18 cellular contexts compared by ENCODE assay signal in the genomic region with DNA sequence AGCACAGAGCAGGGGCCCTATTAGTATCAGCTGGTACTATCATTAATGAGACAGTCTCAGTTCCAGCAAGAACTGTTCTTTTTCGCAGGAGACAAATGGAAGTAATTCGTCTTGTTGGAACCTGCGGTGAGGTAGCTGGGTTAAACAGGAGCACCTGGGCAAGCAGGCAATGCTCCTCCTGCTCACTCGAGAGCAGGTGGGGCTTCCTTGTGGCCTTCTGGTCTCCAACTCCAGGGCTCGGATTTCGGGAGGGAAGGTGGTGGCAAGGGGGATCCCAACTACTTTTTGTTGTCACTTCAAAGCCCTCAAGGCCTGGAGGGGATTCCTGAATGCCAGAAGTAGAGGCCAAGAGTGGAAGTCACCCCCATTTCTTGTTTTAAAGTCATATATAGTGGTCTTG. TPM values are rescaled to one million over a fixed set of nuclear protein-coding genes. Genes with fewer than 3 reads are reported as not detected.
DNase-seq lines count a peak whose midpoint lies in the region; ATAC-seq, FAIRE-seq and TF ChIP-seq lines count a peak whose summit lies in the region.
"Had no signal": no experiment of that assay in that cellular context is flagged by ENCODE, and none has a peak within 500 bp of the region (broad histone marks: within the 10 kb centered on the region; RNA-seq: fewer than 3 reads in every experiment).

No MANE protein-coding gene starts in this region.

- H3K27me3 Mint-ChIP-seq in immature natural killer cell (ENCODE audit: low read depth in 3 of 3), result peaks cover 2 to 7% (median 2%) of the 10 kb centered on the region in 3 donors

- no peaks in the 10 kb centered on the region for H3K36me3 Mint-ChIP-seq in immature natural killer cell

- no peak overlapping the region for H3K4me3 Mint-ChIP-seq in immature natural killer cell
- H3K4me3 Mint-ChIP-seq: activated CD4-positive, alpha-beta T cell treated with anti-CD3 and anti-CD28 coated beads for 36 hours; GM23338 had no signal

- H3K4me3 ChIP-seq in skin epidermis, result no peak overlapping the region
- H3K4me3 ChIP-seq: BLaER1 treated with 17β-estradiol and CSF1 and Interleukin-3, amounts not matched to agents 10 nM and 100 nM; colonic mucosa; GM23338; smooth muscle cell; tibial nerve had no signal

- FAIRE-seq in H54 (lab: Jason Lieb, UNC) (no peak), D721Med (lab: Jason Lieb, UNC) (no peak)
- FAIRE-seq: A204.1, frontal cortex had no signal

- peak in 2 of 3 experiments; percentile 15 to 24 for DNase-seq in NCI-H1417 (lab: John Stamatoyannopoulos, UW)
- no peak for DNase-seq in NCI-H1417 treated with DMSO at 0.1 percent for 48 hours (lab: John Stamatoyannopoulos, UW)
- peak; percentile 48 for DNase-seq in NCI-H69 (lab: John Stamatoyannopoulos, UW)
- DNase-seq in immature natural killer cell, result no peak
- no peak for DNase-seq in H54 (ENCODE audit: insufficient read length, low spot score)
- no peak for DNase-seq in D721Med (ENCODE audit: insufficient read length, low spot score)
- DNase-seq: activated CD4-positive, alpha-beta T cell treated with anti-CD3 and anti-CD28 coated beads for 36 hours; activated CD8-positive, alpha-beta memory T cell treated with anti-CD3 and anti-CD28 coated beads, Interleukin-2, amount 50 U/mL, for 48 hours; colonic mucosa had no signal

- no peak for ATAC-seq in GM19324 (IDR thresholded peaks at IDR 0.05; ENCODE audit: low FRiP score, unreplicated experiment)
- ATAC-seq: activated CD4-positive, alpha-beta T cell treated with anti-CD3 and anti-CD28 coated beads for 36 hours; GM23338 had no signal

- no peak for TF ChIP-seq CTCF in D721Med (IDR thresholded peaks at IDR 0.05; ENCODE audit: insufficient read depth, missing control alignments)

- TF ChIP-seq POLR2A in H54 (IDR thresholded peaks at IDR 0.05; ENCODE audit: low read depth, low read length), result no peak

- peak overlapping the region in 15 of 21 experiments; percentile 0 to 87 (median 50) for H3K27ac ChIP-seq in skin epidermis
- H3K27ac ChIP-seq: BLaER1 treated with 17β-estradiol and CSF1 and Interleukin-3, amounts not matched to agents 10 nM and 100 nM; colonic mucosa had no signal

- no peaks in the 10 kb centered on the region for H3K9me3 Mint-ChIP-seq in immature natural killer cell
- H3K9me3 Mint-ChIP-seq: GM23338; T-helper 2 cell treated with Interferon-gamma antibody and Interleukin-4, amounts not matched to agents 5 μg/mL and 100 μg/mL, for 36 hours had no signal

- peaks cover 40 to 54% of the 10 kb centered on the region in 2 donors for H3K4me1 Mint-ChIP-seq in immature natural killer cell

- H3K27ac Mint-ChIP-seq in immature natural killer cell, result peak overlapping the region in 5 of 6 donors; percentile 49 to 87 (median 58)
- H3K27ac Mint-ChIP-seq: GM23338 had no signal

RNA-seq across cellular contexts. Expression of a gene that starts 1.3 kb away (rescaled TPM):
- polyA plus RNA-seq in immature natural killer cell, result not detected

RNA-seq across cellular contexts. Expression of a gene that starts 3.9 kb away (rescaled TPM):
- 1 to 10 TPM; 1.0 to 1.7 (median 1.1) TPM for polyA plus RNA-seq in immature natural killer cell

RNA-seq across cellular contexts. Expression of a gene that starts 13.5 kb away (rescaled TPM):
- polyA plus RNA-seq in immature natural killer cell, result 10 to 100 TPM; 25.3 to 42.0 (median 29.0) TPM

RNA-seq across cellular contexts. Expression of a gene that starts 15.0 kb away (rescaled TPM):
- 10 to 100 TPM; 16.4 to 27.5 (median 16.6) TPM for polyA plus RNA-seq in immature natural killer cell

RNA-seq across cellular contexts. Expression of a gene that starts 37.8 kb away (rescaled TPM):
- 10 to 100 TPM; 16.3 to 23.1 (median 17.4) TPM for polyA plus RNA-seq in immature natural killer cell

Comparison
In these comparisons a context has a peak if more than half of its experiments do, and no peak if none do; other contexts are left out.
1. DNase-seq: peak in NCI-H1417 (2 of 3) and NCI-H69 (single experiment); none in NCI-H1417 treated with DMSO at 0.1 percent for 48 hours (single experiment), immature natural killer cell (0 of 3), H54 (single experiment) and D721Med (single experiment).